Comparison of ENCODE assay signal across 31 cellular contexts in genomic region chr7:136312592-136312991, GRCh38.
DNase-seq lines count a peak whose midpoint lies in the region; ATAC-seq lines count a peak whose summit lies in the region.
"Had no signal": no experiment of that assay in that cellular context is flagged by ENCODE, and none has a peak within 500 bp of the region (broad histone marks: within the 10 kb centered on the region; RNA-seq: fewer than 3 reads in every experiment).

No MANE protein-coding gene starts in this region.

- peak; percentile 69 for ATAC-seq in GM18502 (IDR thresholded peaks at IDR 0.05; ENCODE audit: poor library complexity, unreplicated experiment)
- peak; percentile 68 for ATAC-seq in GM21423 (IDR thresholded peaks at IDR 0.05; ENCODE audit: unreplicated experiment)
- ATAC-seq in HG02938 (IDR thresholded peaks at IDR 0.05; ENCODE audit: unreplicated experiment): peak; percentile 45
- peak; percentile 69 for ATAC-seq in HG03521 (IDR thresholded peaks at IDR 0.05; ENCODE audit: unreplicated experiment)
- ATAC-seq: activated CD8-positive, alpha-beta memory T cell treated with anti-CD3 and anti-CD28 coated beads, Interleukin-2, amount 10 ng/mL, durations not matched to agents 7 days and 5 days; activated naive CD8-positive, alpha-beta T cell treated with anti-CD3 and anti-CD28 coated beads, Interleukin-2, amount 50 U/mL, for 24 hours; activated T-cell treated with anti-CD3 and anti-CD28 coated beads, Interleukin-2, amount 50 U/mL, for 4 hours; effector memory CD8-positive, alpha-beta T cell; left colon; pancreas; PC-3; stimulated activated memory B cell treated with anti-CD40 and anti-IgM and Interleukin-4, amounts not matched to agents 10 μg/mL and 1 μg/mL and 100 μg/mL, for 72 hours had no signal

- no peak for DNase-seq in activated CD4-positive, CD25-positive, alpha-beta regulatory T cell (lab: John Stamatoyannopoulos, UW)
- no peak for DNase-seq in activated gamma-delta T cell treated with Interleukin-2 at 50 U/mL for 16 hours
- no peak for DNase-seq in dermis blood vessel endothelial cell
- no peak for DNase-seq in superior temporal gyrus (ENCODE audit: extremely low spot score)
- DNase-seq: activated B cell treated with CpG ODN at 0.5 μM for 24 hours; activated CD4-positive, alpha-beta T cell treated with anti-CD3 and anti-CD28 coated beads, Interleukin-2, amount 50 U/mL, for 1 hour; activated CD8-positive, alpha-beta memory T cell treated with anti-CD3 and anti-CD28 coated beads, Interleukin-2, amount 10 ng/mL, durations not matched to agents 7 days and 5 days; activated naive CD4-positive, alpha-beta T cell; activated naive CD8-positive, alpha-beta T cell treated with anti-CD3 and anti-CD28 coated beads, Interleukin-2, amount 50 U/mL, for 24 hours; activated T-cell treated with anti-CD3 and anti-CD28 coated beads, Interleukin-2, amount 50 U/mL, for 4 hours; C1 segment of cervical spinal cord; Caco-2; central memory CD4-positive, alpha-beta T cell; cortex of kidney; DMS79; effector memory CD8-positive, alpha-beta T cell; HCEC 1CT; KG1; left colon; mammary epithelial cell; NCI-H2029 treated with DMSO at 0.1 percent for 48 hours; NCI-H524 treated with DMSO at 0.1 percent for 48 hours; pancreas; PC-3; retina; trophoblast cell had no signal
